30 cellular contexts compared by ENCODE assay signal in the genomic region with DNA sequence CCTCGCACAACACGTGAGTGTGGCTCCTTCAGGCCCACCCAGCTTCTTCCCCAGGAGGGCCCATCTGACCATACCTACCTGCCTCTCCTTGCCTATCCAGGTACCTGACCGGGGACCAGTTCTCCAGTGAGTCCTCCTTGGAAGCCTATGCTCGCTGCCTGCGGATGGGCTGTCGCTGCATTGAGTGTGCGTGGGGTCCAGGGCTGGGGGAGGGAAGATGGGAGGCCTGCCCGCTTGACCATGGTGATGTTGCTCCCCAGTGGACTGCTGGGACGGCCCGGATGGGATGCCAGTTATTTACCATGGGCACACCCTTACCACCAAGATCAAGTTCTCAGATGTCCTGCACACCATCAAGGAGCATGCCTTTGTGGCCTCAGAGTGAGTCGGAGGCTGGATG. TPM values are rescaled to one million over a fixed set of nuclear protein-coding genes. Genes with fewer than 3 reads are reported as not detected.
DNase-seq lines count a peak whose midpoint lies in the region; ATAC-seq and TF ChIP-seq lines count a peak whose summit lies in the region.
"Had no signal": no experiment of that assay in that cellular context is flagged by ENCODE, and none has a peak within 500 bp of the region (broad histone marks: within the 10 kb centered on the region; RNA-seq: fewer than 3 reads in every experiment).

No MANE protein-coding gene starts in this region.

- POLR2A ChIA-PET in T-cell (lab: Charles Lee), result no interaction called here

- TF ChIP-seq CTCF in spleen (IDR thresholded peaks at IDR 0.05 in 8 of 11, conservative IDR thresholded peaks at IDR 0.05 in 3 of 11) (no peak), colonic mucosa (IDR thresholded peaks at IDR 0.05) (no peak)

- H3K27ac ChIP-seq in spleen (no peak overlapping the region), colonic mucosa (no peak overlapping the region)
- H3K27ac ChIP-seq: coronary artery, HL-60, prostate gland, right lobe of liver had no signal

- H3K27me3 ChIP-seq in spleen (replicated peaks in 1 of 7) (no peaks in the 10 kb centered on the region), colonic mucosa (no peaks in the 10 kb centered on the region)
- H3K27me3 ChIP-seq: breast epithelium, right lobe of liver had no signal

- no peak for TF ChIP-seq POLR2A in spleen (IDR thresholded peaks at IDR 0.05)

- H3K9me3 ChIP-seq in spleen, result no peaks in the 10 kb centered on the region
- H3K9me3 ChIP-seq in colonic mucosa, result no peaks in the 10 kb centered on the region
- H3K9me3 ChIP-seq: breast epithelium, prostate gland, right lobe of liver had no signal

- ATAC-seq in T-cell (replicated peaks in 1 of 4), result no peak
- no peak for ATAC-seq in central memory CD8-positive, alpha-beta T cell (replicated peaks; ENCODE audit: extremely low read depth, poor library complexity, severe bottlenecking)
- ATAC-seq: left lobe of liver, right lobe of liver had no signal

- peaks cover 87% of the 10 kb centered on the region for H3K36me3 Mint-ChIP-seq in activated naive CD4-positive, alpha-beta T cell treated with anti-CD3 and anti-CD28 coated beads, Interleukin-2, amount 10 ng/mL, durations not matched to agents 7 days and 5 days
- peaks cover 65% of the 10 kb centered on the region for H3K36me3 Mint-ChIP-seq in T-cell
- peaks cover 45% of the 10 kb centered on the region for H3K36me3 Mint-ChIP-seq in central memory CD8-positive, alpha-beta T cell (ENCODE audit: insufficient read depth)

- H3K9ac ChIP-seq in colonic mucosa (ENCODE audit: low read depth in 2 of 2, low read length in 2 of 2), result no peak overlapping the region

- H3K36me3 ChIP-seq in spleen (peaks cover 0 to 96% (median 73%) of the 10 kb centered on the region in 6 donors), colonic mucosa (peaks cover 19% of the 10 kb centered on the region)

- H3K4me3 ChIP-seq in spleen (no peak overlapping the region), colonic mucosa (no peak overlapping the region)
- H3K4me3 ChIP-seq: breast epithelium, coronary artery, prostate gland, right lobe of liver had no signal

- peak overlapping the region; percentile 66 for H3K27ac Mint-ChIP-seq in activated naive CD4-positive, alpha-beta T cell treated with anti-CD3 and anti-CD28 coated beads, Interleukin-2, amount 10 ng/mL, durations not matched to agents 7 days and 5 days
- H3K27ac Mint-ChIP-seq in T-cell, result peak overlapping the region; percentile 78 to 92
- H3K27ac Mint-ChIP-seq in central memory CD8-positive, alpha-beta T cell (ENCODE audit: low read depth), result peak overlapping the region; percentile 98

- no peaks in the 10 kb centered on the region for H3K9me3 Mint-ChIP-seq in activated naive CD4-positive, alpha-beta T cell treated with anti-CD3 and anti-CD28 coated beads, Interleukin-2, amount 10 ng/mL, durations not matched to agents 7 days and 5 days
- no peaks in the 10 kb centered on the region for H3K9me3 Mint-ChIP-seq in T-cell
- no peaks in the 10 kb centered on the region for H3K9me3 Mint-ChIP-seq in central memory CD8-positive, alpha-beta T cell
- H3K9me3 Mint-ChIP-seq: activated CD4-positive, alpha-beta memory T cell treated with anti-CD3 and anti-CD28 coated beads, Interleukin-2, amount 10 ng/mL, durations not matched to agents 7 days and 5 days; T-helper 1 cell treated with Interleukin-12 subunit alpha and Interleukin-12 subunit beta and Interleukin-4 antibody, amounts not matched to agents 30 μg/mL and 1 μg/mL, for 36 hours had no signal

- no peaks in the 10 kb centered on the region for H3K27me3 Mint-ChIP-seq in activated naive CD4-positive, alpha-beta T cell treated with anti-CD3 and anti-CD28 coated beads, Interleukin-2, amount 10 ng/mL, durations not matched to agents 7 days and 5 days
- H3K27me3 Mint-ChIP-seq in T-cell, result no peaks in the 10 kb centered on the region
- H3K27me3 Mint-ChIP-seq in central memory CD8-positive, alpha-beta T cell, result no peaks in the 10 kb centered on the region
- H3K27me3 Mint-ChIP-seq: activated CD4-positive, alpha-beta memory T cell treated with anti-CD3 and anti-CD28 coated beads, Interleukin-2, amount 10 ng/mL, durations not matched to agents 7 days and 5 days had no signal

- intact Hi-C loops in spleen (cut with DNase I; ENCODE audit: low total_unique reads) (no loop called here), colonic mucosa (cut with DNase I) (no loop called here)

- H3K4me1 ChIP-seq in spleen, result peaks cover 2 to 62% (median 25%) of the 10 kb centered on the region in 6 donors
- no peaks in the 10 kb centered on the region for H3K4me1 ChIP-seq in colonic mucosa
- H3K4me1 ChIP-seq: breast epithelium, prostate gland, right lobe of liver had no signal

- H3K4me3 Mint-ChIP-seq in activated naive CD4-positive, alpha-beta T cell treated with anti-CD3 and anti-CD28 coated beads, Interleukin-2, amount 10 ng/mL, durations not matched to agents 7 days and 5 days, result no peak overlapping the region
- H3K4me3 Mint-ChIP-seq in T-cell, result peak overlapping the region in 1 of 3 donors; percentile 61
- H3K4me3 Mint-ChIP-seq in central memory CD8-positive, alpha-beta T cell, result no peak overlapping the region
- H3K4me3 Mint-ChIP-seq: activated CD4-positive, alpha-beta memory T cell treated with anti-CD3 and anti-CD28 coated beads, Interleukin-2, amount 10 ng/mL, durations not matched to agents 7 days and 5 days; T-helper 1 cell treated with Interleukin-12 subunit alpha and Interleukin-12 subunit beta and Interleukin-4 antibody, amounts not matched to agents 30 μg/mL and 1 μg/mL, for 36 hours had no signal

- H3K4me1 Mint-ChIP-seq in activated naive CD4-positive, alpha-beta T cell treated with anti-CD3 and anti-CD28 coated beads, Interleukin-2, amount 10 ng/mL, durations not matched to agents 7 days and 5 days, result peaks cover 60% of the 10 kb centered on the region
- peaks cover 62 to 72% (median 63%) of the 10 kb centered on the region in 3 donors for H3K4me1 Mint-ChIP-seq in T-cell
- H3K4me1 Mint-ChIP-seq in central memory CD8-positive, alpha-beta T cell, result peaks cover 66% of the 10 kb centered on the region

- DNase-seq in activated naive CD4-positive, alpha-beta T cell treated with anti-CD3 and anti-CD28 coated beads, Interleukin-2, amount 10 ng/mL, durations not matched to agents 7 days and 5 days, result no peak
- no peak for DNase-seq in activated naive CD4-positive, alpha-beta T cell (lab: John Stamatoyannopoulos, UW)
- DNase-seq in T-cell (no peak), spleen (peak; percentile 70), NCI-H748 (lab: John Stamatoyannopoulos, UW; ENCODE audit: unreplicated experiment) (no peak), colonic mucosa (no peak), foreskin melanocyte (no peak)
- no peak for DNase-seq in central memory CD8-positive, alpha-beta T cell (ENCODE audit: low spot score in 2 of 2)
- DNase-seq: activated CD4-positive, alpha-beta memory T cell treated with anti-CD3 and anti-CD28 coated beads, Interleukin-2, amount 10 ng/mL, durations not matched to agents 7 days and 5 days; activated CD4-positive, CD25-positive, alpha-beta regulatory T cell treated with anti-CD3 and anti-CD28 coated beads, Interleukin-2, amount 50 U/mL, for 72 hours; activated gamma-delta T cell; activated T-cell treated with anti-CD3 and anti-CD28 coated beads for 4 hours; anterior cingulate cortex; DMS153; effector memory CD4-positive, alpha-beta T cell; erythroblast; mesendoderm; MM.1S; NCI-H2029; NCI-H524; stimulated activated CD4-positive, alpha-beta T cell treated with anti-CD3 and anti-CD28 coated beads, Interleukin-12 subunit alpha, Interleukin-12 subunit beta, amount 100 ng/mL, for 4 hours; stimulated activated CD4-positive, alpha-beta T cell treated with anti-CD3 and anti-CD28 coated beads, Interleukin-2, amount 100 ng/mL, for 48 hours; trophoblast cell had no signal

- WGBS in spleen, 5 donors, result 95 to 98% (median 96%) methylated on average over 11 of the region's 11 CpGs

- CTCF ChIA-PET in activated naive CD4-positive, alpha-beta T cell treated with anti-CD3 and anti-CD28 coated beads, Interleukin-2, amount 10 ng/mL, durations not matched to agents 7 days and 5 days (lab: Charles Lee), result interaction anchor here (1.2 to 17.4 kb wide), 2 partner anchors 25 to 172 kb away, joined by 3 to 240 read pairs; partner anchors contain the start of gene PLCG1
- CTCF ChIA-PET in T-cell (lab: Charles Lee), result interaction anchor here (0.9 to 1.4 kb wide), 2 partner anchors 29 kb away, joined by 3 to 5 read pairs; no protein-coding TSS in a partner anchor

RNA-seq across cellular contexts. Expression of gene PLCG1, which starts 26.5 kb away (rescaled TPM):
- total RNA-seq in T-cell (100 to 1,000 TPM; 390 to 589 (median 444) TPM), spleen (100 to 1,000 TPM in 6 of 7 donors, 10 to 100 TPM in 1; 96.7 to 144 (median 134) TPM), colonic mucosa (10 to 100 TPM; 57.3 to 67.4 TPM)
- 10 to 100 TPM; 28.0 to 51.3 (median 29.3) TPM for polyA plus RNA-seq in spleen
